In genomic region chr21:44318489-44319285, GRCh38 we compare ENCODE assay signal across 2 cellular contexts.
TF ChIP-seq lines count a peak whose summit lies in the region.

No MANE protein-coding gene starts in this region.

TF ChIP-seq in HEK293, 187 proteins besides CTCF, POLR2A, EP300 and RAD21:
- 0 out of 2 replicates have a peak, but pooled peaks have one; percentile 9 for TF ChIP-seq GLIS2 (tag by site-specific recombination; IDR thresholded peaks at IDR 0.05)
- TF ChIP-seq TRIM28 (IDR thresholded peaks at IDR 0.05; ENCODE audit: borderline replicate concordance, low read length): no peak
- no peak for TF ChIP-seq ZXDB (tag by site-specific recombination; IDR thresholded peaks at IDR 0.05)
- no peak for TF ChIP-seq WT1 (tag by site-specific recombination; IDR thresholded peaks at IDR 0.05)
- TF ChIP-seq ATF2 (tag by site-specific recombination; IDR thresholded peaks at IDR 0.05; ENCODE audit: low read depth): no peak
- TF ChIP-seq ZNF530 (tag by site-specific recombination; IDR thresholded peaks at IDR 0.05; ENCODE audit: low read depth): no peak
- no peak for TF ChIP-seq ZNF548 (tag by site-specific recombination; IDR thresholded peaks at IDR 0.05)
- TF ChIP-seq YY2 (tag by site-specific recombination; IDR thresholded peaks at IDR 0.05): no peak

TF ChIP-seq in K562, 482 proteins besides CTCF, POLR2A, EP300 and RAD21:
- TF ChIP-seq RBFOX2 (IDR thresholded peaks at IDR 0.05; ENCODE audit: low read depth, low read length): 0 out of 2 replicates have a peak, but pooled peaks have one; percentile 18
- TF ChIP-seq FIP1L1 (IDR thresholded peaks at IDR 0.05; ENCODE audit: low read depth, low read length, poor library complexity, severe bottlenecking): no peak
- TF ChIP-seq HINFP (tag; conservative IDR thresholded peaks at IDR 0.05; ENCODE audit: low read depth): no peak
- no peak for TF ChIP-seq CAMTA2 (CRISPR knock-in tag; conservative IDR thresholded peaks at IDR 0.05)
- TF ChIP-seq POLR2G (IDR thresholded peaks at IDR 0.05; ENCODE audit: low read depth, low read length): peak; percentile 54; the same call in 1 of the 2 replicates
- TF ChIP-seq PBX2 (CRISPR knock-in tag; IDR thresholded peaks at IDR 0.05; ENCODE audit: low read depth): no peak
- no peak for TF ChIP-seq PBX2 (tag; conservative IDR thresholded peaks at IDR 0.05; ENCODE audit: low read depth)
